36 cellular contexts compared by ENCODE assay signal in genomic region chr10:8508882-8509281, GRCh38.
"Had no signal": no experiment of that assay in that cellular context is flagged by ENCODE, and none has a peak within 500 bp of the region (broad histone marks: within the 10 kb centered on the region; RNA-seq: fewer than 3 reads in every experiment).

No MANE protein-coding gene starts in this region.

- H3K36me3 ChIP-seq: adrenal gland, brain microvascular endothelial cell, breast epithelium had no signal

- H3K4me1 Mint-ChIP-seq: activated B cell treated with CpG ODN at 0.5 μM for 24 hours; activated CD4-positive, alpha-beta T cell treated with anti-CD3 and anti-CD28 coated beads, Interleukin-2, amount 10 ng/mL, durations not matched to agents 24 days and 14 days; activated naive CD8-positive, alpha-beta T cell treated with anti-CD3 and anti-CD28 coated beads for 36 hours; activated T-helper 17 cell treated with anti-CD3 and anti-CD28 coated beads, Interleukin-2, amount 50 U/mL, for 72 hours; central memory CD8-positive, alpha-beta T cell had no signal

- DNase-seq: activated B cell treated with CpG ODN at 0.5 μM for 24 hours; activated CD4-positive, alpha-beta memory T cell treated with anti-CD3 and anti-CD28 coated beads for 36 hours; activated CD4-positive, alpha-beta T cell treated with anti-CD3 and anti-CD28 coated beads for 4 hours; activated CD4-positive, alpha-beta T cell treated with anti-CD3 and anti-CD28 coated beads, Interleukin-2, amount 10 ng/mL, durations not matched to agents 24 days and 14 days; activated CD4-positive, alpha-beta T cell treated with anti-CD3 and anti-CD28 coated beads, Interleukin-2, amount 50 U/mL, for 1 hour; activated CD4-positive, alpha-beta T cell treated with anti-CD3 and anti-CD28 coated beads, Interleukin-2, amount 50 U/mL, for 4 hours; activated CD4-positive, CD25-positive, alpha-beta regulatory T cell treated with anti-CD3 and anti-CD28 coated beads, Interleukin-2, amount 50 U/mL, for 72 hours; activated CD8-positive, alpha-beta memory T cell treated with anti-CD3 and anti-CD28 coated beads, Interleukin-2, amount 50 U/mL, for 4 hours; activated CD8-positive, alpha-beta T cell treated with anti-CD3 and anti-CD28 coated beads for 36 hours; activated effector memory CD4-positive, alpha-beta T cell treated with anti-CD3 and anti-CD28 coated beads, Interleukin-2, amount 50 U/mL, for 16 hours; activated gamma-delta T cell treated with Interleukin-2 at 50 U/mL for 16 hours; activated naive CD4-positive, alpha-beta T cell; activated naive CD4-positive, alpha-beta T cell treated with anti-CD3 and anti-CD28 coated beads for 36 hours; activated naive CD4-positive, alpha-beta T cell treated with anti-CD3 and anti-CD28 coated beads, Interleukin-2, amount 50 U/mL, for 16 hours; activated naive CD8-positive, alpha-beta T cell treated with anti-CD3 and anti-CD28 coated beads for 36 hours; activated T-cell treated with anti-CD3 and anti-CD28 coated beads for 4 hours; activated T-cell treated with anti-CD3 and anti-CD28 coated beads, Interleukin-2, amount 50 U/mL, for 1 hour; activated T-cell treated with anti-CD3 and anti-CD28 coated beads, Interleukin-2, amount 50 U/mL, for 4 hours; activated T-cell treated with anti-CD3 and anti-CD28 coated beads, Interleukin-2, amount 50 U/mL, for 72 hours; adrenal gland; amniotic stem cell; aorta; body of pancreas; brain microvascular endothelial cell; cerebellar nuclear complex; T-helper 1 cell; T-helper 2 cell; T-helper 9 cell had no signal

- H3K4me1 ChIP-seq: adrenal gland, body of pancreas, breast epithelium had no signal

- H3K9me3 ChIP-seq: adrenal gland, body of pancreas, breast epithelium had no signal

- H3K27ac Mint-ChIP-seq: activated B cell treated with CpG ODN at 0.5 μM for 24 hours; activated CD4-positive, alpha-beta memory T cell treated with anti-CD3 and anti-CD28 coated beads for 36 hours; activated CD4-positive, alpha-beta T cell treated with anti-CD3 and anti-CD28 coated beads, Interleukin-2, amount 10 ng/mL, durations not matched to agents 24 days and 14 days; activated CD8-positive, alpha-beta T cell treated with anti-CD3 and anti-CD28 coated beads for 36 hours; activated naive CD4-positive, alpha-beta T cell treated with anti-CD3 and anti-CD28 coated beads for 36 hours; activated naive CD4-positive, alpha-beta T cell treated with anti-CD3 and anti-CD28 coated beads, Interleukin-2, amount 50 U/mL, for 72 hours; activated naive CD8-positive, alpha-beta T cell treated with anti-CD3 and anti-CD28 coated beads for 36 hours; activated T-cell treated with anti-CD3 and anti-CD28 coated beads, Interleukin-2, amount 50 U/mL, for 72 hours; activated T-helper 1 cell treated with anti-CD3 and anti-CD28 coated beads, Interleukin-12 subunit alpha, Interleukin-12 subunit beta, Interleukin-2, Interleukin-4 antibody, amounts not matched to agents 30 ng/mL and 10 ng/mL and 1 ng/mL, durations not matched to agents 14 hours and 24 hours and 36 hours; activated T-helper 17 cell treated with anti-CD3 and anti-CD28 coated beads, Interleukin-2, amount 50 U/mL, for 72 hours; T-helper 1 cell treated with Interleukin-12 subunit alpha and Interleukin-12 subunit beta and Interleukin-4 antibody, amounts not matched to agents 30 μg/mL and 1 μg/mL, for 36 hours; T-helper 2 cell treated with Interferon-gamma antibody and Interleukin-4, amounts not matched to agents 5 μg/mL and 100 μg/mL, for 36 hours had no signal

- H3K9me3 Mint-ChIP-seq: activated B cell treated with CpG ODN at 0.5 μM for 24 hours; activated CD4-positive, alpha-beta memory T cell treated with anti-CD3 and anti-CD28 coated beads for 36 hours; activated CD4-positive, alpha-beta T cell treated with anti-CD3 and anti-CD28 coated beads, Interleukin-2, amount 10 ng/mL, durations not matched to agents 24 days and 14 days; activated CD8-positive, alpha-beta T cell treated with anti-CD3 and anti-CD28 coated beads for 36 hours; activated naive CD4-positive, alpha-beta T cell treated with anti-CD3 and anti-CD28 coated beads for 36 hours; activated naive CD4-positive, alpha-beta T cell treated with anti-CD3 and anti-CD28 coated beads, Interleukin-2, amount 50 U/mL, for 72 hours; activated naive CD8-positive, alpha-beta T cell treated with anti-CD3 and anti-CD28 coated beads for 36 hours; activated T-cell treated with anti-CD3 and anti-CD28 coated beads, Interleukin-2, amount 50 U/mL, for 4 hours; activated T-cell treated with anti-CD3 and anti-CD28 coated beads, Interleukin-2, amount 50 U/mL, for 72 hours; activated T-helper 1 cell treated with anti-CD3 and anti-CD28 coated beads, Interleukin-12 subunit alpha, Interleukin-12 subunit beta, Interleukin-2, Interleukin-4 antibody, amounts not matched to agents 30 ng/mL and 10 ng/mL and 1 ng/mL, durations not matched to agents 14 hours and 24 hours and 36 hours; activated T-helper 17 cell treated with anti-CD3 and anti-CD28 coated beads, Interleukin-2, amount 50 U/mL, for 72 hours; central memory CD8-positive, alpha-beta T cell; T-helper 1 cell treated with Interleukin-12 subunit alpha and Interleukin-12 subunit beta and Interleukin-4 antibody, amounts not matched to agents 30 μg/mL and 1 μg/mL, for 36 hours; T-helper 2 cell treated with Interferon-gamma antibody and Interleukin-4, amounts not matched to agents 5 μg/mL and 100 μg/mL, for 36 hours had no signal

- ATAC-seq: activated CD8-positive, alpha-beta T cell treated with anti-CD3 and anti-CD28 coated beads for 36 hours; activated naive CD4-positive, alpha-beta T cell treated with anti-CD3 and anti-CD28 coated beads, Interleukin-2, amount 50 U/mL, for 72 hours; activated T-cell treated with anti-CD3 and anti-CD28 coated beads, Interleukin-2, amount 50 U/mL, for 4 hours; activated T-cell treated with anti-CD3 and anti-CD28 coated beads, Interleukin-2, amount 50 U/mL, for 72 hours; activated T-helper 17 cell treated with anti-CD3 and anti-CD28 coated beads, Interleukin-2, amount 50 U/mL, for 72 hours; body of pancreas had no signal

- H3K4me3 ChIP-seq: adrenal gland, body of pancreas, breast epithelium had no signal

- H3K36me3 Mint-ChIP-seq: activated CD4-positive, alpha-beta memory T cell treated with anti-CD3 and anti-CD28 coated beads for 36 hours; activated naive CD4-positive, alpha-beta T cell treated with anti-CD3 and anti-CD28 coated beads, Interleukin-2, amount 50 U/mL, for 72 hours; activated naive CD8-positive, alpha-beta T cell treated with anti-CD3 and anti-CD28 coated beads for 36 hours had no signal

- H3K27ac ChIP-seq: adrenal gland, body of pancreas, brain microvascular endothelial cell, breast epithelium, VCaP had no signal

- H3K27me3 ChIP-seq: adrenal gland, body of pancreas, brain microvascular endothelial cell, breast epithelium had no signal

- H3K27me3 Mint-ChIP-seq: activated B cell treated with CpG ODN at 0.5 μM for 24 hours had no signal

- H3K4me3 Mint-ChIP-seq: activated B cell treated with CpG ODN at 0.5 μM for 24 hours; activated CD4-positive, alpha-beta memory T cell treated with anti-CD3 and anti-CD28 coated beads for 36 hours; activated CD4-positive, alpha-beta T cell treated with anti-CD3 and anti-CD28 coated beads, Interleukin-2, amount 10 ng/mL, durations not matched to agents 24 days and 14 days; activated CD8-positive, alpha-beta T cell treated with anti-CD3 and anti-CD28 coated beads for 36 hours; activated naive CD4-positive, alpha-beta T cell treated with anti-CD3 and anti-CD28 coated beads for 36 hours; activated naive CD8-positive, alpha-beta T cell treated with anti-CD3 and anti-CD28 coated beads for 36 hours; activated T-cell treated with anti-CD3 and anti-CD28 coated beads, Interleukin-2, amount 50 U/mL, for 4 hours; activated T-cell treated with anti-CD3 and anti-CD28 coated beads, Interleukin-2, amount 50 U/mL, for 72 hours; activated T-helper 1 cell treated with anti-CD3 and anti-CD28 coated beads, Interleukin-12 subunit alpha, Interleukin-12 subunit beta, Interleukin-2, Interleukin-4 antibody, amounts not matched to agents 30 ng/mL and 10 ng/mL and 1 ng/mL, durations not matched to agents 14 hours and 24 hours and 36 hours; activated T-helper 17 cell treated with anti-CD3 and anti-CD28 coated beads, Interleukin-2, amount 50 U/mL, for 72 hours; central memory CD8-positive, alpha-beta T cell; T-helper 1 cell treated with Interleukin-12 subunit alpha and Interleukin-12 subunit beta and Interleukin-4 antibody, amounts not matched to agents 30 μg/mL and 1 μg/mL, for 36 hours; T-helper 2 cell treated with Interferon-gamma antibody and Interleukin-4, amounts not matched to agents 5 μg/mL and 100 μg/mL, for 36 hours had no signal
